ENCODE assay signal across 19 cellular contexts in the genomic region with DNA sequence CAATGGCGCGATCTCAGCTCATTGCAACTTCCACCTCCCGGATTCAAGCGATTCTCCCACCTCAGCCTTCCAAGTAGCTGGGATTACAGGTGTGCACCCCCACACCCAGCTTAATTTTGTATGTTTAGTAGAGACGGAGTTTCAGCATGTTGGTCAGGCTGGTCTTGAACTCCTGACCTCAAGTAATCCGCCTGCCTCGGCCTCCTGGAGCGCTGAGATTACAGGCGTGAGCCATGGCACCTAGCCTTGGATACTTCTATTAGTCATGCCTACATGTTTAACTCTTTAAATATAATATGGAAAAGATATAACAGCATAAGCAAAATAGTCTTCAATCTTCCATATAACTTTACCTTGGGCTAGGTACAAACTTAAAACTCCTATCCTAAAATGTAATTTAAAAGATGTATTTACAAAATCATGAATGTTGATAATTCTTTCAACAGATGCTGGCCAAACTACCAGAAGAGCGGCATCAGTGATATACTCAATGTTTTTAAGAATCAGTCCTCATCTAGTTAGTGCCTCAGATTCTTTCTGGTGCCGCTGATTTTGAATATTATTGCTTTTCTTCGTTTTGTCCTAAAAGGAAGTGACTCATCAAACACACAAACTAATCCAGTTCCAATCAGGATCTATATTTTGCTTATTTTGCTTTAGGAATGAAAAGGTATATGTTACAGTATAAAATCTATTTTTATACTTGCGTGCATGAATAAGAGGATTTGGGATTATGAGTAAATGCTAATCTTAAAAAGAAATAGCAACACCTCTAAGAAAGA. TPM values are rescaled to one million over a fixed set of nuclear protein-coding genes. Genes with fewer than 3 reads are reported as not detected.
DNase-seq lines count a peak whose midpoint lies in the region; ATAC-seq, FAIRE-seq and TF ChIP-seq lines count a peak whose summit lies in the region.
"Had no signal": no experiment of that assay in that cellular context is flagged by ENCODE, and none has a peak within 500 bp of the region (broad histone marks: within the 10 kb centered on the region; RNA-seq: fewer than 3 reads in every experiment).

No MANE protein-coding gene starts in this region.

- peak overlapping the region; percentile 62 for H3K4me2 ChIP-seq in endothelial cell of umbilical vein (ENCODE audit: insufficient read depth, low read length)
- H3K4me2 ChIP-seq: GM23338 had no signal

- no peak for ATAC-seq in HG03520 (IDR thresholded peaks at IDR 0.05; ENCODE audit: unreplicated experiment)
- ATAC-seq: GM23338 had no signal

- H3K9me1 ChIP-seq in endothelial cell of umbilical vein (replicated peaks; ENCODE audit: control insufficient read depth, extremely low read depth, insufficient read depth, low read length) = no peaks in the 10 kb centered on the region

- H3K4me3 ChIP-seq in ACC112 (ENCODE audit: low read depth, low read length) (no peak overlapping the region), endothelial cell of umbilical vein (replicated peaks in 1 of 3; ENCODE audit: insufficient read depth in 1 of 3, low read depth in 1 of 3, low read length in 3 of 3) (no peak overlapping the region)
- no peak overlapping the region for H3K4me3 ChIP-seq in CD4-positive, alpha-beta memory T cell (ENCODE audit: low read length in 2 of 2)
- H3K4me3 ChIP-seq: GM23338 had no signal

- H3K4me3 Mint-ChIP-seq in CD4-positive, alpha-beta memory T cell = no peak overlapping the region
- H3K4me3 Mint-ChIP-seq: GM23338 had no signal

- H3K27ac ChIP-seq in ACC112 (ENCODE audit: low read depth, low read length) (peak overlapping the region; percentile 82), RWPE1 (peak overlapping the region; percentile 72), endothelial cell of umbilical vein (ENCODE audit: insufficient read depth, low read depth, low read length) (peak overlapping the region; percentile 72)
- no peak overlapping the region for H3K27ac ChIP-seq in CD4-positive, alpha-beta memory T cell (ENCODE audit: low read depth, low read length)
- H3K27ac ChIP-seq: C4-2B had no signal

- H3K9ac ChIP-seq in endothelial cell of umbilical vein (replicated peaks; ENCODE audit: extremely low read depth, insufficient read depth, low read length) = no peak overlapping the region

- intact Hi-C loops in CD4-positive, alpha-beta memory T cell (cut with micrococcal nuclease) = no loop called here
- intact Hi-C loops in endothelial cell of umbilical vein (cut with micrococcal nuclease) = no loop called here

- H3K9me3 Mint-ChIP-seq in CD4-positive, alpha-beta memory T cell = no peaks in the 10 kb centered on the region
- H3K9me3 Mint-ChIP-seq: GM23338 had no signal

- H3K4me1 ChIP-seq in ACC112 (ENCODE audit: control insufficient read depth, insufficient read depth, low read length, unreplicated experiment) = peaks cover 26% of the 10 kb centered on the region
- H3K4me1 ChIP-seq in CD4-positive, alpha-beta memory T cell (ENCODE audit: insufficient read depth, low read length) = peaks cover 48% of the 10 kb centered on the region
- peaks cover 22% of the 10 kb centered on the region for H3K4me1 ChIP-seq in endothelial cell of umbilical vein (ENCODE audit: control insufficient read depth, extremely low read depth, insufficient read depth, low read length)

- H3K36me3 ChIP-seq in ACC112 (ENCODE audit: insufficient read depth, low read length) = no peaks in the 10 kb centered on the region
- no peaks in the 10 kb centered on the region for H3K36me3 ChIP-seq in CD4-positive, alpha-beta memory T cell (ENCODE audit: insufficient read depth, low read length)
- H3K36me3 ChIP-seq in endothelial cell of umbilical vein (ENCODE audit: control insufficient read depth in 2 of 2, extremely low read depth in 1 of 2, insufficient read depth in 2 of 2, low read length in 2 of 2) = no peaks in the 10 kb centered on the region

- dilution Hi-C loops in endothelial cell of umbilical vein (cut with MboI; ENCODE audit: extremely low pct_ligation_motif_present, low sequenced_read_pairs) = no loop called here

- H4K20me1 ChIP-seq in endothelial cell of umbilical vein (replicated peaks; ENCODE audit: control insufficient read depth, extremely low read depth, insufficient read depth, low read length) = no peaks in the 10 kb centered on the region

- no TSS peak for BruUV-seq in endothelial cell of umbilical vein (replicated peaks; lab: Mats Ljungman, UMichigan)

- TF ChIP-seq CTCF in RWPE1 (conservative IDR thresholded peaks at IDR 0.05; ENCODE audit: low read depth) = no peak
- no peak for TF ChIP-seq CTCF in endothelial cell of umbilical vein (IDR thresholded peaks at IDR 0.05; ENCODE audit: extremely low read depth in 1 of 2, insufficient read depth in 1 of 2, low read depth in 1 of 2, low read length in 2 of 2)

- no peaks in the 10 kb centered on the region for H3K9me3 ChIP-seq in CD4-positive, alpha-beta memory T cell (ENCODE audit: control insufficient read depth in 1 of 2, low read length in 2 of 2)
- H3K9me3 ChIP-seq in endothelial cell of umbilical vein (replicated peaks; ENCODE audit: control insufficient read depth, insufficient read depth, low read length) = no peaks in the 10 kb centered on the region

- peaks cover 0 to 2% of the 10 kb centered on the region in 2 donors for H3K36me3 Mint-ChIP-seq in CD4-positive, alpha-beta memory T cell

- H3K27me3 ChIP-seq in ACC112 (ENCODE audit: insufficient read depth, low read length) (no peaks in the 10 kb centered on the region), endothelial cell of umbilical vein (ENCODE audit: control insufficient read depth in 2 of 2, insufficient read depth in 2 of 2, low read length in 2 of 2) (no peaks in the 10 kb centered on the region)
- H3K27me3 ChIP-seq in CD4-positive, alpha-beta memory T cell (ENCODE audit: insufficient read depth, low read length) = no peaks in the 10 kb centered on the region

- peak; percentile 49 for FAIRE-seq in endothelial cell of umbilical vein (lab: Jason Lieb, UNC)
- FAIRE-seq: GM12891 had no signal

- peak overlapping the region in 5 of 7 donors; percentile 3 to 29 (median 11) for H3K27ac Mint-ChIP-seq in CD4-positive, alpha-beta memory T cell
- H3K27ac Mint-ChIP-seq: GM23338 had no signal

- CTCF ChIA-PET in CD4-positive, alpha-beta memory T cell (lab: Charles Lee; ENCODE audit: partially characterized antibody) = interaction anchor here (1.5 kb wide), 1 partner anchor 11 kb away, joined by 3 read pairs; no protein-coding TSS in a partner anchor
- CTCF ChIA-PET in RWPE1 (lab: Yijun Ruan, JAX) = interaction anchor here (0.5 kb wide), 1 partner anchor 231 kb away, joined by 3 read pairs; no protein-coding TSS in a partner anchor
- CTCF ChIA-PET in endothelial cell of umbilical vein (lab: Charles Lee) = interaction anchor here (0.7 to 1.0 kb wide), 2 partner anchors 21 kb away, joined by 3 read pairs; no protein-coding TSS in a partner anchor

- peaks cover 20 to 53% (median 32%) of the 10 kb centered on the region in 4 donors for H3K4me1 Mint-ChIP-seq in CD4-positive, alpha-beta memory T cell
- H3K4me1 Mint-ChIP-seq: GM23338 had no signal

- no peaks in the 10 kb centered on the region for H3K27me3 Mint-ChIP-seq in CD4-positive, alpha-beta memory T cell

- DNase-seq in CD4-positive, alpha-beta memory T cell = no peak
- DNase-seq in RWPE1 (ENCODE audit: low spot score) = no peak
- no peak for DNase-seq in endothelial cell of umbilical vein (ENCODE audit: low read depth, low spot score)
- DNase-seq in NCI-H526 (lab: John Stamatoyannopoulos, UW) = no peak
- no peak for DNase-seq in stimulated activated CD4-positive, alpha-beta T cell treated with anti-CD3 and anti-CD28 coated beads, Interleukin-4, amount 100 ng/mL, for 1 hour
- no peak for DNase-seq in SK-N-DZ (ENCODE audit: low spot score)
- DNase-seq: AML-193, HCEC 1CT, NCI-H1105 treated with DMSO at 0.1 percent for 48 hours, NCI-H1694 treated with DMSO at 0.1 percent for 48 hours, NCI-H2107, NCI-H510A, NCI-H774, OCI-M1 had no signal

- H2AFZ ChIP-seq in ACC112 (ENCODE audit: low read length, unreplicated experiment) = no peak overlapping the region
- no peak overlapping the region for H2AFZ ChIP-seq in endothelial cell of umbilical vein (ENCODE audit: low read depth, low read length)
- H2AFZ ChIP-seq: GM23338 had no signal

- POLR2A ChIA-PET in CD4-positive, alpha-beta memory T cell (lab: Charles Lee; ENCODE audit: partially characterized antibody) = no interaction called here
- POLR2A ChIA-PET in RWPE1 (lab: Yijun Ruan, JAX; ENCODE audit: low non-redundant PET) = no interaction called here
- POLR2A ChIA-PET in endothelial cell of umbilical vein (lab: Charles Lee) = no interaction called here

- H3K79me2 ChIP-seq in ACC112 (ENCODE audit: control insufficient read depth, insufficient read depth, low read length, unreplicated experiment) = no peaks in the 10 kb centered on the region
- H3K79me2 ChIP-seq in endothelial cell of umbilical vein (ENCODE audit: control insufficient read depth, insufficient read depth, low read length) = peaks cover 53% of the 10 kb centered on the region

- TF ChIP-seq POLR2A in endothelial cell of umbilical vein (IDR thresholded peaks at IDR 0.05; ENCODE audit: low read depth, low read length) = no peak

TF ChIP-seq in endothelial cell of umbilical vein, 7 proteins besides CTCF, POLR2A, EP300 and RAD21:
- TF ChIP-seq MYC (IDR thresholded peaks at IDR 0.05; ENCODE audit: low read depth, low read length) = no peak
- peak; percentile 21 for TF ChIP-seq JUN (IDR thresholded peaks at IDR 0.05; ENCODE audit: borderline replicate concordance, insufficient read depth, insufficient read length, low read depth)

RNA-seq across cellular contexts. Expression of a gene that starts 23.7 kb away (rescaled TPM):
- 1 to 10 TPM; 2.7 TPM for total RNA-seq in CD4-positive, alpha-beta memory T cell
- polyA plus RNA-seq in CD4-positive, alpha-beta memory T cell = 1 to 10 TPM; 4.0 to 4.7 TPM
- 8.3 and 9.1 TPM in 2 replicates for total RNA-seq in endothelial cell of umbilical vein
- 2.1 and 3.2 TPM in 2 replicates for polyA plus RNA-seq in endothelial cell of umbilical vein
- polyA plus RNA-seq in endothelial cell of umbilical vein (2011; cell fraction: cytosol; rRNA removed) = 4.4 and 4.6 TPM in 2 replicates
- polyA plus RNA-seq in endothelial cell of umbilical vein (2011; cell fraction: nucleus; rRNA removed) = 3.0 and 5.0 TPM in 2 replicates
- polyA plus RNA-seq in endothelial cell of umbilical vein (2012) = 3.7 and 6.7 TPM in 2 replicates
- polyA minus RNA-seq in endothelial cell of umbilical vein = 2.7 and 3.7 TPM in 2 replicates
- 1.1 TPM for polyA minus RNA-seq in endothelial cell of umbilical vein (2011; cell fraction: cytosol; rRNA and poly(A)+ RNA removed)
- polyA minus RNA-seq in endothelial cell of umbilical vein (2011; cell fraction: nucleus; rRNA and poly(A)+ RNA removed) = 5.9 and 8.6 TPM in 2 replicates
- polyA plus RNA-seq in SK-N-DZ (2014; cell fraction: cytosol; rRNA removed) = 0.70 and 1.1 TPM in 2 replicates
- 0.34 and 0.73 TPM in 2 replicates for polyA plus RNA-seq in SK-N-DZ (2014; cell fraction: nucleus; rRNA removed)
